ENCODE assay signal across 9 cellular contexts in genomic region chr2:15941483-15941853, GRCh38. TPM values are rescaled to one million over a fixed set of nuclear protein-coding genes. Genes with fewer than 3 reads are reported as not detected.
A peak's percentile ranks its signal among the peaks of the same experiment; 100 is the strongest.
DNase-seq lines count a peak whose midpoint lies in the region; ATAC-seq lines count a peak whose summit lies in the region.
"Had no signal": no experiment of that assay in that cellular context is flagged by ENCODE, and none has a peak within 500 bp of the region (broad histone marks: within the 10 kb centered on the region; RNA-seq: fewer than 3 reads in every experiment).

No MANE protein-coding gene starts in this region.

- no peaks in the 10 kb centered on the region for H3K9me3 ChIP-seq in HAP-1
- H3K9me3 ChIP-seq in naive thymus-derived CD4-positive, alpha-beta T cell (ENCODE audit: control insufficient read depth in 2 of 3, low read length in 3 of 3) = no peaks in the 10 kb centered on the region

- peak; percentile 43 for DNase-seq in 8988T
- DNase-seq in HAP-1 (ENCODE audit: low spot score in 2 of 2) = peak; percentile 57 to 84
- DNase-seq in naive thymus-derived CD4-positive, alpha-beta T cell = peak in 2 of 9 donors; percentile 2 to 4
- DNase-seq in NAMALWA (ENCODE audit: low spot score) = no peak
- DNase-seq in stimulated activated naive CD4-positive, alpha-beta T cell treated with Interleukin-2 at 50 U/mL for 16 hours (lab: John Stamatoyannopoulos, UW) = no peak
- DNase-seq: NCI-H2029 treated with DMSO at 0.1 percent for 48 hours had no signal

- H3K27ac ChIP-seq in cingulate gyrus (ENCODE audit: low read depth, low read length) = peak overlapping the region; percentile 29
- H3K27ac ChIP-seq in naive thymus-derived CD4-positive, alpha-beta T cell (ENCODE audit: low read depth, low read length) = no peak overlapping the region

- in situ Hi-C loops in HAP-1 (cut with MboI; ENCODE audit: low sequenced_read_pairs) = loop anchor here (5.0 to 25.0 kb wide), 3 partner anchors 304 to 571 kb away; no protein-coding TSS in a partner anchor

- peaks cover 7 to 44% (median 31%) of the 10 kb centered on the region in 7 donors for H3K4me1 Mint-ChIP-seq in naive thymus-derived CD4-positive, alpha-beta T cell

- POLR2A ChIA-PET in naive thymus-derived CD4-positive, alpha-beta T cell (lab: Charles Lee) = interaction anchor here (0.8 kb wide), 1 partner anchor 667 kb away, joined by 3 read pairs; no protein-coding TSS in a partner anchor

- no peak for ATAC-seq in naive thymus-derived CD4-positive, alpha-beta T cell
- ATAC-seq in HG02759 (IDR thresholded peaks at IDR 0.05; ENCODE audit: unreplicated experiment) = no peak
- no peak for ATAC-seq in activated CD4-positive, CD25-positive, alpha-beta regulatory T cell treated with anti-CD3 and anti-CD28 coated beads, Interleukin-2, amount 50 U/mL, for 24 hours

- CTCF ChIA-PET in naive thymus-derived CD4-positive, alpha-beta T cell (lab: Charles Lee) = interaction anchor here (0.8 to 1.4 kb wide), 2 partner anchors 340 to 666 kb away, joined by 3 to 5 read pairs; no protein-coding TSS in a partner anchor

- no peaks in the 10 kb centered on the region for H3K27me3 ChIP-seq in HAP-1 (ENCODE audit: low read depth)
- H3K27me3 ChIP-seq in naive thymus-derived CD4-positive, alpha-beta T cell (ENCODE audit: control insufficient read depth in 2 of 2, insufficient read depth in 2 of 2, low read length in 2 of 2) = peaks cover 0 to 6% of the 10 kb centered on the region in 2 donors

- peaks cover 36 to 79% (median 54%) of the 10 kb centered on the region in 5 donors for H3K27me3 Mint-ChIP-seq in naive thymus-derived CD4-positive, alpha-beta T cell

- H3K4me3 ChIP-seq in HAP-1 = peak overlapping the region; percentile 56
- peak overlapping the region; percentile 27 for H3K4me3 ChIP-seq in naive thymus-derived CD4-positive, alpha-beta T cell (ENCODE audit: low read length)

- H3K4me1 ChIP-seq in HAP-1 = peaks cover 20% of the 10 kb centered on the region
- H3K4me1 ChIP-seq in naive thymus-derived CD4-positive, alpha-beta T cell (ENCODE audit: control insufficient read depth in 2 of 2, insufficient read depth in 2 of 2, low read length in 2 of 2) = peaks cover 0 to 25% of the 10 kb centered on the region in 2 donors

- peaks cover 0 to 4% (median 0%) of the 10 kb centered on the region in 5 donors for H3K36me3 Mint-ChIP-seq in naive thymus-derived CD4-positive, alpha-beta T cell

- peaks cover 0 to 2% (median 0%) of the 10 kb centered on the region in 11 donors for H3K9me3 Mint-ChIP-seq in naive thymus-derived CD4-positive, alpha-beta T cell

- H3K4me3 Mint-ChIP-seq in naive thymus-derived CD4-positive, alpha-beta T cell = peak overlapping the region; percentile 39 to 86 (median 80)

- H3K36me3 ChIP-seq in HAP-1 (replicated peaks) = peaks cover 10% of the 10 kb centered on the region
- H3K36me3 ChIP-seq in naive thymus-derived CD4-positive, alpha-beta T cell (ENCODE audit: control insufficient read depth in 2 of 3, insufficient read depth in 3 of 3, low read length in 3 of 3) = no peaks in the 10 kb centered on the region

- intact Hi-C loops in naive thymus-derived CD4-positive, alpha-beta T cell (cut with micrococcal nuclease) = loop anchor here in 1 of 2 donors (2.0 kb wide), 1 partner anchor 201 kb away; no protein-coding TSS in a partner anchor

- peak overlapping the region in 1 of 9 donors; percentile 36 for H3K27ac Mint-ChIP-seq in naive thymus-derived CD4-positive, alpha-beta T cell

RNA-seq across cellular contexts. Expression of gene MYCN, which starts 1.1 kb away (rescaled TPM):
- 1 to 10 TPM in 1 of 5 experiments, under 1 TPM in 3, not detected in 1; 0.21 to 2.3 (median 0.47) TPM for total RNA-seq in naive thymus-derived CD4-positive, alpha-beta T cell
- not detected for polyA plus RNA-seq in naive thymus-derived CD4-positive, alpha-beta T cell

Comparison
In these comparisons a context has a peak if more than half of its experiments do, and no peak if none do; other contexts are left out.
1. DNase-seq: peak in 8988T (single experiment) and HAP-1 (2 of 2); none in NAMALWA (single experiment) and stimulated activated naive CD4-positive, alpha-beta T cell treated with Interleukin-2 at 50 U/mL for 16 hours (single experiment).